25 cellular contexts compared by ENCODE assay signal in the genomic region with DNA sequence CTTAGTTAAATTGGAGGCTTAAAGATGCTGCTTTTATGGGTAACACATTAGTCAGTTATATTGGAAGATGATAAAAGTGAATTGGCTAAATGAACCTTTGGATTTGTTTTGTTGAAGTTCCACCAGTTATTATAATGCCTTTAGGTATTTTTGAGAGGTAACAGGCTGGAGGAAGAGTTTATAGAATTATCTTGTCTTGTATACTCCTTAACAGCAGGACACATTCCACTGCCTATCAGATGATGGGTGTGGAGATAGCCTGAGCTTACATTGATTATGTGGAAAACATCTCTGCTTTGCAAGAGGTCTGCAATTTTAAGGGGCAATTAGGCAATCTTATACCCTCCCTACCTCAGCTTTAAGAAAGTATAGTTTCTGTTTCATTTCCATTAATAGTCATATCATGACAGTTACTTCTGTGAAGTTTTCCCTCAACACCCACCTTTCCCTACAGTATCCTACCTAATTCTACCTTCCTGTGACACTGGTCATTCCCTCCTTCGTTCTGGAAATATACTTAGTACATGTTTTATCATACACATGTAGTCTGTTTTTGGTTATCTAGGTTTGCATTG.
"Had no signal": no experiment of that assay in that cellular context is flagged by ENCODE, and none has a peak within 500 bp of the region (broad histone marks: within the 10 kb centered on the region; RNA-seq: fewer than 3 reads in every experiment).

No MANE protein-coding gene starts in this region.

- H3K9me3 Mint-ChIP-seq: mesothelial cell of epicardium; stimulated activated effector memory CD8-positive, alpha-beta T cell treated with anti-CD3 and anti-CD28 coated beads, Interleukin-12 subunit alpha, Interleukin-12 subunit beta, amount 100 ng/mL, for 72 hours had no signal

- DNase-seq: hippocampal formation; left colon; left lung; lower lobe of right lung; mammary epithelial cell; mesenchymal stem cell; naive B cell; natural killer cell; pancreas; posterior cingulate gyrus; right cardiac atrium; sigmoid colon; small intestine; spleen; stimulated activated CD4-positive, alpha-beta T cell treated with anti-CD3 and anti-CD28 coated beads, Interleukin-4, amount 100 ng/mL, for 24 hours; stimulated activated naive CD4-positive, alpha-beta T cell; tibial artery; trophoblast cell; upper lobe of right lung had no signal

- H3K9me3 ChIP-seq: left lung, lower lobe of right lung, pancreas, prostate gland, sigmoid colon, spleen, suprapubic skin, thoracic aorta, tibial artery, upper lobe of right lung had no signal

- H3K4me3 ChIP-seq: left lung, lower lobe of right lung, pancreas, prostate gland, sigmoid colon, spleen, suprapubic skin, thoracic aorta, tibial artery, upper lobe of right lung had no signal

- H3K4me3 Mint-ChIP-seq: mesothelial cell of epicardium; natural killer cell; stimulated activated effector memory CD8-positive, alpha-beta T cell treated with anti-CD3 and anti-CD28 coated beads, Interleukin-12 subunit alpha, Interleukin-12 subunit beta, amount 100 ng/mL, for 72 hours; stimulated activated naive CD8-positive, alpha-beta T cell treated with anti-CD3 and anti-CD28 coated beads, Interleukin-15, Interleukin-2, amounts not matched to agents 100 ng/mL and 50 ng/mL, for 24 hours had no signal

- H3K27me3 ChIP-seq: left lung, pancreas, sigmoid colon, spleen, suprapubic skin, tibial artery, upper lobe of right lung had no signal

- H3K4me1 Mint-ChIP-seq: naive B cell; natural killer cell; stimulated activated effector memory CD8-positive, alpha-beta T cell treated with anti-CD3 and anti-CD28 coated beads, Interleukin-12 subunit alpha, Interleukin-12 subunit beta, amount 100 ng/mL, for 72 hours had no signal

- H3K4me1 ChIP-seq: left lung, lower lobe of right lung, pancreas, prostate gland, sigmoid colon, spleen, suprapubic skin, tibial artery, upper lobe of right lung had no signal

- ATAC-seq: left colon; left lung; lower lobe of right lung; natural killer cell; pancreas; right cardiac atrium; stimulated activated effector memory CD8-positive, alpha-beta T cell treated with anti-CD3 and anti-CD28 coated beads, Interleukin-12 subunit alpha, Interleukin-12 subunit beta, amount 100 ng/mL, for 72 hours; upper lobe of right lung had no signal

- H3K36me3 ChIP-seq: left lung, lower lobe of right lung, pancreas, prostate gland, sigmoid colon, spleen, suprapubic skin, thoracic aorta, tibial artery, upper lobe of right lung had no signal

- H3K36me3 Mint-ChIP-seq: mesothelial cell of epicardium; naive B cell; natural killer cell; stimulated activated effector memory CD8-positive, alpha-beta T cell treated with anti-CD3 and anti-CD28 coated beads, Interleukin-12 subunit alpha, Interleukin-12 subunit beta, amount 100 ng/mL, for 72 hours had no signal

- H3K27ac ChIP-seq: left lung, lower lobe of right lung, pancreas, prostate gland, sigmoid colon, spleen, suprapubic skin, thoracic aorta, tibial artery, upper lobe of right lung had no signal

- H3K27ac Mint-ChIP-seq: mesothelial cell of epicardium; naive B cell; natural killer cell; stimulated activated effector memory CD8-positive, alpha-beta T cell treated with anti-CD3 and anti-CD28 coated beads, Interleukin-12 subunit alpha, Interleukin-12 subunit beta, amount 100 ng/mL, for 72 hours; stimulated activated naive CD8-positive, alpha-beta T cell treated with anti-CD3 and anti-CD28 coated beads, Interleukin-15, Interleukin-2, amounts not matched to agents 100 ng/mL and 50 ng/mL, for 24 hours had no signal
